21 cellular contexts compared by ENCODE assay signal in genomic region chr1:202230939-202231645, GRCh38. TPM values are rescaled to one million over a fixed set of nuclear protein-coding genes. Genes with fewer than 3 reads are reported as not detected.
A peak's percentile ranks its signal among the peaks of the same experiment; 100 is the strongest.
DNase-seq lines count a peak whose midpoint lies in the region; FAIRE-seq and TF ChIP-seq lines count a peak whose summit lies in the region.
"Had no signal": no experiment of that assay in that cellular context is flagged by ENCODE, and none has a peak within 500 bp of the region (broad histone marks: within the 10 kb centered on the region; RNA-seq: fewer than 3 reads in every experiment).

No MANE protein-coding gene starts in this region.

- H3K4me1 ChIP-seq in hepatocyte (ENCODE audit: insufficient read depth) (peaks cover 8% of the 10 kb centered on the region), small intestine (ENCODE audit: control insufficient read depth in 2 of 2, insufficient read depth in 1 of 2, low read depth in 1 of 2, low read length in 1 of 2) (peaks cover 0 to 4% of the 10 kb centered on the region in 2 donors)

- CTCF ChIA-PET in RWPE1 (lab: Yijun Ruan, JAX): interaction anchor here (0.6 to 2.9 kb wide), 4 partner anchors 13 to 1585 kb away, joined by 3 to 13 read pairs (median 6); partner anchors contain the start of gene LGR6

- H3K9me2 ChIP-seq in hepatocyte (replicated peaks; ENCODE audit: insufficient read depth): no peaks in the 10 kb centered on the region

- POLR2A ChIA-PET in RWPE1 (lab: Yijun Ruan, JAX; ENCODE audit: low non-redundant PET): no interaction called here

- H4K20me1 ChIP-seq in hepatocyte (ENCODE audit: insufficient read depth, poor library complexity, severe bottlenecking): no peaks in the 10 kb centered on the region

- H3K4me2 ChIP-seq in hepatocyte: no peak overlapping the region

- DNase-seq in A172 (ENCODE audit: low spot score) (peak; percentile 39), RWPE1 (ENCODE audit: low spot score) (no peak), hepatocyte (ENCODE audit: low spot score) (no peak), small intestine (peak; percentile 49), iPS-NIHi7 (ENCODE audit: extremely low spot score) (no peak), UCSD-AML1 (lab: John Stamatoyannopoulos, UW; ENCODE audit: unreplicated experiment) (no peak), foreskin melanocyte (no peak)
- DNase-seq: CD8-positive, alpha-beta memory T cell; NCI-H1417; NCI-H1694 treated with DMSO at 0.1 percent for 48 hours; NCI-H2081 treated with DMSO at 0.1 percent for 48 hours; NCI-H510A; NCI-H774 had no signal

- H3K9me3 ChIP-seq in hepatocyte (ENCODE audit: low read depth) (no peaks in the 10 kb centered on the region), small intestine (ENCODE audit: control insufficient read depth, low read depth) (no peaks in the 10 kb centered on the region)
- H3K9me3 ChIP-seq: Peyer's patch, SJSA1 had no signal

- no peaks in the 10 kb centered on the region for H3K79me2 ChIP-seq in hepatocyte

- FAIRE-seq in small intestine (lab: Jason Lieb, UNC): no peak
- FAIRE-seq: A204.1, G401.6 had no signal

- H2AFZ ChIP-seq in hepatocyte: no peak overlapping the region

- no peak overlapping the region for H3K4me3 ChIP-seq in hepatocyte
- H3K4me3 ChIP-seq in small intestine (ENCODE audit: low read depth in 1 of 2, low read length in 2 of 2): no peak overlapping the region
- H3K4me3 ChIP-seq: Peyer's patch, SJSA1 had no signal

- peak overlapping the region; percentile 61 for H3K27ac ChIP-seq in RWPE1
- peak overlapping the region; percentile 21 for H3K27ac ChIP-seq in hepatocyte
- H3K27ac ChIP-seq in small intestine (ENCODE audit: low read depth in 1 of 2, low read length in 1 of 2): no peak overlapping the region
- H3K27ac ChIP-seq: C4-2B, Peyer's patch, SJSA1 had no signal

- H3K36me3 ChIP-seq in hepatocyte (replicated peaks; ENCODE audit: insufficient read depth, low read depth) (no peaks in the 10 kb centered on the region), small intestine (ENCODE audit: control insufficient read depth in 2 of 2, insufficient read depth in 2 of 2, low read length in 2 of 2) (no peaks in the 10 kb centered on the region)
- H3K36me3 ChIP-seq: Peyer's patch, SJSA1 had no signal

- no peak for TF ChIP-seq CTCF in RWPE1 (conservative IDR thresholded peaks at IDR 0.05; ENCODE audit: low read depth)
- no peak for TF ChIP-seq CTCF in hepatocyte (IDR thresholded peaks at IDR 0.05; ENCODE audit: poor library complexity)

- whole genome bisulfite sequencing in hepatocyte (ENCODE audit: low lambda C conversion rate, missing lambda C conversion rate): 77% methylated on average over 8 of the region's 8 CpGs
- 52 to 68% (median 65%) methylated on average over 8 of the region's 8 CpGs for WGBS in small intestine, 3 donors

- H3K27me3 ChIP-seq in hepatocyte: no peaks in the 10 kb centered on the region
- H3K27me3 ChIP-seq in small intestine (ENCODE audit: control insufficient read depth in 2 of 2, insufficient read depth in 2 of 2, low read length in 2 of 2): no peaks in the 10 kb centered on the region
- H3K27me3 ChIP-seq: Peyer's patch, SJSA1 had no signal

RNA-seq across cellular contexts. Expression of gene LGR6, which starts 37.5 kb away (rescaled TPM):
- not detected in 2 replicates for total RNA-seq in A172 (2014; rRNA removed; shearing (Covaris generic))
- 0.32 and 0.80 TPM in 2 replicates for total RNA-seq in hepatocyte
- 1.1 and 1.5 TPM in 2 replicates for polyA plus RNA-seq in hepatocyte
- polyA plus RNA-seq in small intestine: 1 to 10 TPM in 1 of 3 donors, under 1 TPM in 1, not detected in 1; 0.27 to 1.0 TPM
- total RNA-seq: H4, M059J, SJSA1 had no signal
- polyA plus RNA-seq: IgD-negative memory B cell had no signal

Comparison
In these comparisons a context has a peak if more than half of its experiments do, and no peak if none do; other contexts are left out.
1. DNase-seq: peak in A172 (single experiment) and small intestine (single experiment); none in RWPE1 (single experiment), hepatocyte (single experiment), iPS-NIHi7 (single experiment), UCSD-AML1 (single experiment) and foreskin melanocyte (single experiment).
2. H3K27ac ChIP-seq: peak in RWPE1 (single experiment) and hepatocyte (single experiment); none in small intestine (0 of 2).